In genomic region chr2:112807233-112807807, GRCh38 we compare ENCODE assay signal across 21 cellular contexts. TPM values are rescaled to one million over a fixed set of nuclear protein-coding genes. Genes with fewer than 3 reads are reported as not detected.
"Had no signal": no experiment of that assay in that cellular context is flagged by ENCODE, and none has a peak within 500 bp of the region (broad histone marks: within the 10 kb centered on the region; RNA-seq: fewer than 3 reads in every experiment).

No MANE protein-coding gene starts in this region.

- H3K4me3 Mint-ChIP-seq: activated CD4-positive, alpha-beta T cell treated with anti-CD3 and anti-CD28 coated beads for 36 hours; activated CD8-positive, alpha-beta T cell treated with anti-CD3 and anti-CD28 coated beads, Interleukin-2, amount 10 ng/mL, durations not matched to agents 7 days and 5 days; effector memory CD8-positive, alpha-beta T cell; stimulated activated naive CD8-positive, alpha-beta T cell treated with anti-CD3 and anti-CD28 coated beads, Interleukin-15, amount 100 ng/mL, for 72 hours; T-cell had no signal

- DNase-seq: activated CD4-positive, alpha-beta T cell treated with anti-CD3 and anti-CD28 coated beads for 36 hours; activated CD8-positive, alpha-beta memory T cell treated with anti-CD3 and anti-CD28 coated beads, Interleukin-2, amount 50 U/mL, for 48 hours; activated CD8-positive, alpha-beta T cell treated with anti-CD3 and anti-CD28 coated beads, Interleukin-2, amount 10 ng/mL, durations not matched to agents 7 days and 5 days; central memory CD4-positive, alpha-beta T cell; effector memory CD8-positive, alpha-beta T cell; heart right ventricle; left ventricle myocardium inferior; mesendoderm; stimulated activated CD4-positive, alpha-beta T cell treated with anti-CD3 and anti-CD28 coated beads, Interleukin-4, amount 100 ng/mL, for 1 hour; stimulated activated CD8-positive, alpha-beta memory T cell treated with anti-CD3 and anti-CD28 coated beads, Interleukin-4, amount 100 ng/mL, for 48 hours; stimulated activated naive CD8-positive, alpha-beta T cell treated with anti-CD3 and anti-CD28 coated beads, Interleukin-15, amount 100 ng/mL, for 72 hours; T-cell; T1000; WERI-Rb-1 had no signal

- H3K27me3 Mint-ChIP-seq: activated CD4-positive, alpha-beta T cell treated with anti-CD3 and anti-CD28 coated beads for 36 hours; effector memory CD8-positive, alpha-beta T cell; stimulated activated naive CD8-positive, alpha-beta T cell treated with anti-CD3 and anti-CD28 coated beads, Interleukin-15, amount 100 ng/mL, for 72 hours; T-cell had no signal

- H3K27me3 ChIP-seq: esophagus muscularis mucosa, heart right ventricle had no signal

- H3K4me3 ChIP-seq: esophagus muscularis mucosa, heart right ventricle, left ventricle myocardium inferior had no signal

- H3K36me3 ChIP-seq: esophagus muscularis mucosa, heart right ventricle, left ventricle myocardium inferior, WERI-Rb-1 had no signal

- H3K27ac Mint-ChIP-seq: activated CD4-positive, alpha-beta T cell treated with anti-CD3 and anti-CD28 coated beads for 36 hours; activated CD8-positive, alpha-beta T cell treated with anti-CD3 and anti-CD28 coated beads, Interleukin-2, amount 10 ng/mL, durations not matched to agents 7 days and 5 days; effector memory CD8-positive, alpha-beta T cell; stimulated activated naive CD8-positive, alpha-beta T cell treated with anti-CD3 and anti-CD28 coated beads, Interleukin-15, amount 100 ng/mL, for 72 hours; T-cell had no signal

- FAIRE-seq: astrocyte, frontal cortex, keratinocyte, urothelium cell line had no signal

- ATAC-seq: activated CD4-positive, alpha-beta T cell treated with anti-CD3 and anti-CD28 coated beads for 36 hours; activated CD8-positive, alpha-beta T cell treated with anti-CD3 and anti-CD28 coated beads, Interleukin-2, amount 10 ng/mL, durations not matched to agents 7 days and 5 days; effector memory CD8-positive, alpha-beta T cell; heart right ventricle; stimulated activated naive CD8-positive, alpha-beta T cell treated with anti-CD3 and anti-CD28 coated beads, Interleukin-15, amount 100 ng/mL, for 72 hours; T-cell had no signal

- H3K27ac ChIP-seq: esophagus muscularis mucosa, heart right ventricle, left ventricle myocardium inferior, WERI-Rb-1 had no signal

RNA-seq across cellular contexts. Expression of gene IL1A, which starts 23.0 kb away (rescaled TPM):
- total RNA-seq: activated CD8-positive, alpha-beta T cell treated with anti-CD3 and anti-CD28 coated beads, Interleukin-2, amount 10 ng/mL, durations not matched to agents 7 days and 5 days; heart right ventricle; left ventricle myocardium inferior; osteocyte had no signal

RNA-seq across cellular contexts. Expression of gene IL1B, which starts 29.3 kb away (rescaled TPM):
- total RNA-seq: activated CD8-positive, alpha-beta T cell treated with anti-CD3 and anti-CD28 coated beads, Interleukin-2, amount 10 ng/mL, durations not matched to agents 7 days and 5 days; astrocyte; osteocyte had no signal
- polyA plus RNA-seq: neural cell had no signal
